13 cellular contexts compared by ENCODE assay signal in genomic region chr13:110089815-110090214, GRCh38.
A peak's percentile ranks its signal among the peaks of the same experiment; 100 is the strongest.
DNase-seq lines count a peak whose midpoint lies in the region; ATAC-seq and TF ChIP-seq lines count a peak whose summit lies in the region.
"Had no signal": no experiment of that assay in that cellular context is flagged by ENCODE, and none has a peak within 500 bp of the region (broad histone marks: within the 10 kb centered on the region; RNA-seq: fewer than 3 reads in every experiment).

No MANE protein-coding gene starts in this region.

- WGBS in suprapubic skin, result 75% methylated on average over 4 of the region's 4 CpGs

- TF ChIP-seq POLR2A in suprapubic skin (IDR thresholded peaks at IDR 0.05), result no peak

- H3K4me1 ChIP-seq in RWPE2 (ENCODE audit: insufficient read depth, poor library complexity, severe bottlenecking) (peaks cover 7% of the 10 kb centered on the region), suprapubic skin (peaks cover 17% of the 10 kb centered on the region)

- peaks cover 5% of the 10 kb centered on the region for H3K9me3 ChIP-seq in RWPE2 (ENCODE audit: severe bottlenecking)
- no peaks in the 10 kb centered on the region for H3K9me3 ChIP-seq in suprapubic skin

- H3K27me3 ChIP-seq in RWPE2 (ENCODE audit: insufficient read depth, poor library complexity, severe bottlenecking), result no peaks in the 10 kb centered on the region
- H3K27me3 ChIP-seq in suprapubic skin, result no peaks in the 10 kb centered on the region

- no peak overlapping the region for H3K27ac ChIP-seq in 22Rv1
- H3K27ac ChIP-seq in RWPE2 (ENCODE audit: poor library complexity, severe bottlenecking), result no peak overlapping the region
- no peak overlapping the region for H3K27ac ChIP-seq in suprapubic skin

- peak; percentile 34 for TF ChIP-seq CTCF in 22Rv1 (IDR thresholded peaks at IDR 0.05)
- peak; percentile 22 for TF ChIP-seq CTCF in RWPE2 (IDR thresholded peaks at IDR 0.05; ENCODE audit: poor library complexity, severe bottlenecking)
- peak; percentile 51 for TF ChIP-seq CTCF in fibroblast of the aortic adventitia (IDR thresholded peaks at IDR 0.05; ENCODE audit: insufficient read depth, low read length)
- peak in 1 of 2 donors; percentile 29 for TF ChIP-seq CTCF in suprapubic skin (IDR thresholded peaks at IDR 0.05)

- no peaks in the 10 kb centered on the region for H3K36me3 ChIP-seq in RWPE2 (ENCODE audit: low read depth)
- no peaks in the 10 kb centered on the region for H3K36me3 ChIP-seq in suprapubic skin

- no peak overlapping the region for H3K4me3 ChIP-seq in RWPE2 (ENCODE audit: severe bottlenecking)
- no peak overlapping the region for H3K4me3 ChIP-seq in fibroblast of the aortic adventitia (ENCODE audit: low read depth, low read length)
- no peak overlapping the region for H3K4me3 ChIP-seq in suprapubic skin

- ATAC-seq in GM18909 (IDR thresholded peaks at IDR 0.05; ENCODE audit: poor library complexity, unreplicated experiment), result peak; percentile 45
- no peak for ATAC-seq in RWPE2 (ENCODE audit: low read depth)
- no peak for ATAC-seq in HG03565 (IDR thresholded peaks at IDR 0.05; ENCODE audit: unreplicated experiment)
- ATAC-seq: activated naive CD8-positive, alpha-beta T cell treated with anti-CD3 and anti-CD28 coated beads, Interleukin-2, amount 50 U/mL, for 24 hours; stimulated activated effector memory CD8-positive, alpha-beta T cell treated with anti-CD3 and anti-CD28 coated beads, Interleukin-12 subunit alpha, Interleukin-12 subunit beta, amount 100 ng/mL, for 72 hours had no signal

- TF ChIP-seq EP300 in suprapubic skin (IDR thresholded peaks at IDR 0.05), result no peak

- DNase-seq in RWPE2 (ENCODE audit: low spot score) (no peak), fibroblast of the aortic adventitia (ENCODE audit: low read depth) (no peak), NCI-H2029 treated with DMSO at 0.1 percent for 48 hours (lab: John Stamatoyannopoulos, UW) (no peak), suprapubic skin (ENCODE audit: low spot score in 2 of 2) (no peak)
- no peak for DNase-seq in activated CD4-positive, CD25-positive, alpha-beta regulatory T cell (lab: John Stamatoyannopoulos, UW)
- DNase-seq: activated naive CD8-positive, alpha-beta T cell treated with anti-CD3 and anti-CD28 coated beads, Interleukin-2, amount 50 U/mL, for 24 hours; effector memory CD4-positive, alpha-beta T cell; GDM1; NCI-H526 treated with DMSO at 0.1 percent for 48 hours had no signal
